23 cellular contexts compared by ENCODE assay signal in the genomic region with DNA sequence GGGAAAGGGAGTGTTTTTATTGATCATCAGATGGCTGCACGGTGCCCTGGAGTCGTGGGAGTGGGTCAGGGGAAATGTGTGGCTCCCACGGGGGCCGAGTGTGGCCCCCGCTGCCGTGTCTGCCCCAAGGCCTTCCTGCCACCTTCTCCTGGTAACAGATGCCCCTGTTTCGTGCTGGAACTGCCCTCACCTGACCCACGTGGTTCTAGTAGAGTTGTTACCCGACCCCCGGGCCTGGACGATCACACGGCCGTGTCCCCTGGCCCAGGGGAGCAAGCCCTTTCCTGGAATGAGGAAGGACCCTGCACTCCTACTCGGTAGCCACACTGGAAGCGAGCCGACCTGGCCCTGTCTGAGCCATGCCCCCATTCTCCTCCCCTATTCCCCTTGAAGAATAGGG. TPM values are rescaled to one million over a fixed set of nuclear protein-coding genes. Genes with fewer than 3 reads are reported as not detected.
DNase-seq lines count a peak whose midpoint lies in the region; ATAC-seq, FAIRE-seq and TF ChIP-seq lines count a peak whose summit lies in the region.
"Had no signal": no experiment of that assay in that cellular context is flagged by ENCODE, and none has a peak within 500 bp of the region (broad histone marks: within the 10 kb centered on the region; RNA-seq: fewer than 3 reads in every experiment).

No MANE protein-coding gene starts in this region.

- peak overlapping the region; percentile 12; the same call in 1 of the 2 replicates for H3K4me2 ChIP-seq in HepG2 (ENCODE audit: low read depth, low read length)
- no peak overlapping the region for H3K4me2 ChIP-seq in trophoblast cell (ENCODE audit: low read length)
- H3K4me2 ChIP-seq: A549 had no signal

- no peak overlapping the region for H4K91ac ChIP-seq in trophoblast cell (ENCODE audit: low read depth, low read length)

- ATAC-seq in HepG2 (no peak), right lobe of liver (no peak)
- ATAC-seq: A549 had no signal

- no TSS peak for BruUV-seq in HepG2 (replicated peaks; lab: Mats Ljungman, UMichigan)

- H3K9me3 Mint-ChIP-seq in nephron progenitor cell: peaks cover 6% of the 10 kb centered on the region
- peaks cover 3% of the 10 kb centered on the region for H3K9me3 Mint-ChIP-seq in endodermal cell
- H3K9me3 Mint-ChIP-seq: CD8-positive, alpha-beta memory T cell had no signal

- H3K79me1 ChIP-seq in trophoblast cell (ENCODE audit: low read length): no peaks in the 10 kb centered on the region

- H2AFZ ChIP-seq in HepG2 (ENCODE audit: low read length) (no peak overlapping the region), trophoblast cell (ENCODE audit: insufficient read depth, low read length, poor library complexity) (no peak overlapping the region)
- H2AFZ ChIP-seq: GM23248 had no signal

- no peak overlapping the region for H3K9ac ChIP-seq in HepG2 (ENCODE audit: insufficient read depth, low read depth, low read length)
- H3K9ac ChIP-seq in trophoblast cell (ENCODE audit: low read length): no peak overlapping the region
- H3K9ac ChIP-seq in endodermal cell (ENCODE audit: extremely low read depth, low read length, poor library complexity, severe bottlenecking): no peak overlapping the region
- H3K9ac ChIP-seq: GM23248 had no signal

- TF ChIP-seq EP300 in HepG2 (IDR thresholded peaks at IDR 0.05; ENCODE audit: low read depth in 2 of 2, low read length in 2 of 2): no peak
- no peak for TF ChIP-seq EP300 in HepG2 (CRISPR knock-in tag; IDR thresholded peaks at IDR 0.05; ENCODE audit: borderline replicate concordance)

- H3K4me3 Mint-ChIP-seq in nephron progenitor cell (peak overlapping the region; percentile 4), endodermal cell (no peak overlapping the region)
- H3K4me3 Mint-ChIP-seq: CD4-positive, CD25-positive, alpha-beta regulatory T cell; CD8-positive, alpha-beta memory T cell; IgD-negative memory B cell had no signal

- no peaks in the 10 kb centered on the region for H3K79me2 ChIP-seq in HepG2 (ENCODE audit: insufficient read depth, low read length)
- H3K79me2 ChIP-seq in trophoblast cell (ENCODE audit: control insufficient read depth, insufficient read depth, low read length, poor library complexity): no peaks in the 10 kb centered on the region

- H3K36me3 ChIP-seq in HepG2 (replicated peaks in 1 of 2; ENCODE audit: control insufficient read depth in 1 of 2, insufficient read depth in 2 of 2, low read length in 2 of 2) (no peaks in the 10 kb centered on the region), right lobe of liver (no peaks in the 10 kb centered on the region), trophoblast cell (ENCODE audit: control insufficient read depth in 1 of 2, insufficient read depth in 2 of 2, low read length in 2 of 2) (no peaks in the 10 kb centered on the region), endodermal cell (ENCODE audit: control insufficient read depth, insufficient read depth, low read length) (no peaks in the 10 kb centered on the region)

- DNase-seq in HepG2 (ENCODE audit: low spot score) (no peak), right lobe of liver (no peak), nephron progenitor cell (no peak), trophoblast cell (no peak), NCI-H2029 (lab: John Stamatoyannopoulos, UW) (no peak), endodermal cell (no peak)
- no peak for DNase-seq in stimulated activated CD4-positive, alpha-beta T cell treated with anti-CD3 and anti-CD28 coated beads, Interleukin-2, amount 100 ng/mL, for 24 hours
- DNase-seq: C1 segment of cervical spinal cord; Caco-2; CD4-positive, CD25-positive, alpha-beta regulatory T cell; CD8-positive, alpha-beta memory T cell; GM23248; HCEC 1CT; KG1 had no signal

- H3K27me3 ChIP-seq in HepG2 (ENCODE audit: control insufficient read depth in 1 of 2, insufficient read depth in 2 of 2, low read length in 2 of 2) (peaks cover 19 to 67% of the 10 kb centered on the region in 2 experiments; a peak in 4 of 5 replicates), right lobe of liver (no peaks in the 10 kb centered on the region), trophoblast cell (ENCODE audit: insufficient read depth, low read length) (no peaks in the 10 kb centered on the region), endodermal cell (ENCODE audit: control insufficient read depth, insufficient read depth, low read length, poor library complexity, severe bottlenecking) (peaks cover under 1% of the 10 kb centered on the region)

- H4K20me1 ChIP-seq in HepG2 (ENCODE audit: insufficient read depth, low read length): no peaks in the 10 kb centered on the region

- H2AK5ac ChIP-seq in trophoblast cell (ENCODE audit: low read length): no peak overlapping the region

- CTCF ChIA-PET in HepG2 (lab: Yijun Ruan, JAX; ENCODE audit: low intra/inter-chr PET ratio, low total read pairs): no interaction called here

- TF ChIP-seq POLR2A in HepG2 (IDR thresholded peaks at IDR 0.05; ENCODE audit: insufficient read depth in 1 of 2, low read depth in 2 of 2, low read length in 2 of 2) (no peak), right lobe of liver (IDR thresholded peaks at IDR 0.05) (no peak)

- in situ Hi-C loops in HepG2 (cut with HindIII; ENCODE audit: extremely low pct_ligation_motif_present, low pct_unique_long_range_greater_than_20kb): no loop called here

- H4K8ac ChIP-seq in trophoblast cell (ENCODE audit: low read depth, low read length): no peak overlapping the region

- intact Hi-C loops in HepG2 (cut with micrococcal nuclease; ENCODE audit: unreplicated experiment) (no loop called here), right lobe of liver (cut with DNase I) (loop anchor here in 1 of 2 donors (10.0 kb wide), 2 partner anchors 70 to 220 kb away; no protein-coding TSS in a partner anchor)

- no peak overlapping the region for H3K18ac ChIP-seq in trophoblast cell (ENCODE audit: low read length)

- peaks cover 56% of the 10 kb centered on the region for H3K4me1 Mint-ChIP-seq in nephron progenitor cell
- H3K4me1 Mint-ChIP-seq in endodermal cell: peaks cover 7% of the 10 kb centered on the region
- H3K4me1 Mint-ChIP-seq: CD8-positive, alpha-beta memory T cell; IgD-negative memory B cell had no signal

- H3K4ac ChIP-seq in trophoblast cell (ENCODE audit: low read depth, low read length): no peak overlapping the region

- POLR2A ChIA-PET in HepG2 (lab: Yijun Ruan, JAX): no interaction called here

- H4K12ac ChIP-seq in trophoblast cell (ENCODE audit: low read depth, low read length): no peak overlapping the region

- TF ChIP-seq RAD21 in HepG2 (CRISPR knock-in tag; IDR thresholded peaks at IDR 0.05): no peak

- H3K27ac ChIP-seq in HepG2 (ENCODE audit: extremely low read length, insufficient read depth, low read length) (no peak overlapping the region), right lobe of liver (no peak overlapping the region), trophoblast cell (ENCODE audit: low read depth, low read length) (no peak overlapping the region), endodermal cell (ENCODE audit: low read depth, low read length) (no peak overlapping the region)
- H3K27ac ChIP-seq: 22Rv1, A549, GM23248, HL-60 had no signal

- no peak overlapping the region for H3K23ac ChIP-seq in trophoblast cell (ENCODE audit: low read length)

- H3K27me3 Mint-ChIP-seq in nephron progenitor cell (ENCODE audit: low read depth, poor library complexity) (peaks cover 26% of the 10 kb centered on the region), endodermal cell (ENCODE audit: insufficient read depth) (peaks cover 20% of the 10 kb centered on the region)

- H2BK12ac ChIP-seq in trophoblast cell (ENCODE audit: low read length): no peak overlapping the region

- H3K36me3 Mint-ChIP-seq in nephron progenitor cell (ENCODE audit: low read depth): peaks cover 8% of the 10 kb centered on the region
- H3K36me3 Mint-ChIP-seq in endodermal cell (ENCODE audit: low read depth): no peaks in the 10 kb centered on the region
- H3K36me3 Mint-ChIP-seq: CD4-positive, CD25-positive, alpha-beta regulatory T cell; CD8-positive, alpha-beta memory T cell had no signal

- H2BK5ac ChIP-seq in trophoblast cell (ENCODE audit: low read depth, low read length, poor library complexity): no peak overlapping the region

- no peak for FAIRE-seq in HepG2 (lab: Jason Lieb, UNC)
- FAIRE-seq: A549, D721Med, G401.6, GM12891, GM19239, H54 had no signal

- H3K4me3 ChIP-seq in HepG2 (replicated peaks in 1 of 3; ENCODE audit: insufficient read depth in 1 of 3, low read depth in 2 of 3, low read length in 3 of 3): no peak overlapping the region
- no peak overlapping the region for H3K4me3 ChIP-seq in right lobe of liver
- peak overlapping the region; percentile 41 for H3K4me3 ChIP-seq in trophoblast cell (ENCODE audit: low read depth, low read length)
- no peak overlapping the region for H3K4me3 ChIP-seq in endodermal cell (ENCODE audit: low read length)
- H3K4me3 ChIP-seq: A549, GM23248 had no signal

- 13% methylated on average over 11 of the region's 16 CpGs for WGBS in HepG2 (ENCODE audit: low lambda C conversion rate)
- 82% methylated on average over 3 of the region's 16 CpGs for WGBS in right lobe of liver (ENCODE audit: insufficient coverage, low coverage, low lambda C conversion rate, missing lambda C conversion rate)
- no CpG with 5 or more reads among the region's 16 CpGs for WGBS in trophoblast cell (ENCODE audit: extremely low coverage, insufficient coverage, insufficient read length)
- WGBS in endodermal cell (ENCODE audit: insufficient coverage in 1 of 2, insufficient read length in 1 of 2), 2 experiments: 89 to 92% methylated on average over 9 to 16 of the region's 16 CpGs

- TF ChIP-seq CTCF in HepG2 (CRISPR knock-in tag; IDR thresholded peaks at IDR 0.05) (no peak), right lobe of liver (IDR thresholded peaks at IDR 0.05) (no peak), nephron progenitor cell (IDR thresholded peaks at IDR 0.05) (no peak), endodermal cell (conservative IDR thresholded peaks at IDR 0.05) (no peak)

- H3K14ac ChIP-seq in trophoblast cell (ENCODE audit: low read length): no peak overlapping the region

- no peak overlapping the region for H2BK120ac ChIP-seq in trophoblast cell (ENCODE audit: insufficient read depth, low read length, poor library complexity)

- H3K4me1 ChIP-seq in HepG2 (ENCODE audit: insufficient read depth, low read length) (0 out of 2 replicates have a peak, but pooled peaks cover under 1% of the 10 kb centered on the region), right lobe of liver (no peaks in the 10 kb centered on the region), trophoblast cell (ENCODE audit: control insufficient read depth in 1 of 2, insufficient read depth in 2 of 2, low read length in 2 of 2) (peaks cover 0 to 3% of the 10 kb centered on the region in 2 experiments), endodermal cell (ENCODE audit: control insufficient read depth, insufficient read depth, low read length) (peaks cover 4% of the 10 kb centered on the region)
- H3K4me1 ChIP-seq: Caco-2 had no signal

- H3K9me3 ChIP-seq in HepG2 (ENCODE audit: low read length): no peaks in the 10 kb centered on the region
- H3K9me3 ChIP-seq in right lobe of liver: no peaks in the 10 kb centered on the region
- peaks cover 9% of the 10 kb centered on the region for H3K9me3 ChIP-seq in trophoblast cell (ENCODE audit: insufficient read depth, low read depth, low read length)
- no peaks in the 10 kb centered on the region for H3K9me3 ChIP-seq in endodermal cell (ENCODE audit: control insufficient read depth, low read length)
- H3K9me3 ChIP-seq: A549, Caco-2 had no signal

- peak overlapping the region; percentile 68 for H3K27ac Mint-ChIP-seq in nephron progenitor cell
- no peak overlapping the region for H3K27ac Mint-ChIP-seq in endodermal cell
- H3K27ac Mint-ChIP-seq: CD4-positive, CD25-positive, alpha-beta regulatory T cell; CD8-positive, alpha-beta memory T cell; IgD-negative memory B cell had no signal

RNA-seq across cellular contexts. Expression of a gene that starts 37.6 kb away (rescaled TPM):
- 973 and 1,028 TPM in 2 replicates for total RNA-seq in HepG2 (2016; rRNA removed; fragmentation: Illumina TruSeq; extraction: Trizol)
- total RNA-seq in HepG2 (2016; cell fraction: cytosol; rRNA removed; fragmentation: Illumina TruSeq; extraction: Trizol; ENCODE audit: low read depth): 361 and 399 TPM in 2 replicates
- total RNA-seq in HepG2 (2016; cell fraction: insoluble cytoplasmic fraction; rRNA removed; fragmentation: Illumina TruSeq; extraction: Trizol): 848 and 989 TPM in 2 replicates
- 986 and 1,002 TPM in 2 replicates for total RNA-seq in HepG2 (2016; cell fraction: membrane; rRNA removed; fragmentation: Illumina TruSeq; extraction: Trizol)
- 479 and 519 TPM in 2 replicates for total RNA-seq in HepG2 (2016; cell fraction: nucleus; rRNA removed; fragmentation: Illumina TruSeq; extraction: Trizol)
- polyA plus RNA-seq in HepG2 (2011; rRNA removed): 1,138 and 1,217 TPM in 2 replicates
- polyA plus RNA-seq in HepG2 (2011; cell fraction: cytosol; rRNA removed): 2,631 and 2,697 TPM in 2 replicates
- 3,693 and 3,967 TPM in 2 replicates for polyA plus RNA-seq in HepG2 (2011; cell fraction: nucleus; rRNA removed)
- polyA plus RNA-seq in HepG2 (2012): 1,881 and 2,139 TPM in 2 replicates
- polyA plus RNA-seq in HepG2 (2016; cell fraction: cytosol; fragmentation: Illumina TruSeq; extraction: Trizol; ENCODE audit: low read depth): 598 and 619 TPM in 2 replicates
- polyA plus RNA-seq in HepG2 (2016; cell fraction: insoluble cytoplasmic fraction; fragmentation: Illumina TruSeq; extraction: Trizol; ENCODE audit: low read depth): 1,358 and 1,713 TPM in 2 replicates
- 1,224 and 1,364 TPM in 2 replicates for polyA plus RNA-seq in HepG2 (2016; cell fraction: membrane; fragmentation: Illumina TruSeq; extraction: Trizol; ENCODE audit: low read depth)
- 1,038 and 1,070 TPM in 2 replicates for polyA plus RNA-seq in HepG2 (2016; cell fraction: nucleus; fragmentation: Illumina TruSeq; extraction: Trizol; ENCODE audit: insufficient read depth, low read depth)
- 750 and 1,581 TPM in 2 replicates for polyA minus RNA-seq in HepG2 (2011; rRNA and poly(A)+ RNA removed; ENCODE audit: low replicate concordance)
- polyA minus RNA-seq in HepG2 (2011; cell fraction: cytosol; rRNA and poly(A)+ RNA removed): 1,072 and 1,192 TPM in 2 replicates
- polyA minus RNA-seq in HepG2 (2011; cell fraction: nucleus; rRNA and poly(A)+ RNA removed): 609 and 760 TPM in 2 replicates
- total RNA-seq in right lobe of liver: 1,000 to 10,000 TPM in 3 of 6 experiments, 100 to 1,000 TPM in 3; 218 to 2,508 (median 1,326) TPM
- polyA plus RNA-seq in trophoblast cell (2013): 7,950 and 8,000 TPM in 2 replicates
- total RNA-seq in endodermal cell: 1,000 to 10,000 TPM; 4,461 to 5,616 TPM
- 4,463 TPM for polyA plus RNA-seq in endodermal cell (2013, experiment 1 of 2)
- 3,951 TPM for polyA plus RNA-seq in endodermal cell (2013, experiment 2 of 2)

RNA-seq across cellular contexts. Expression of a gene that starts 53.2 kb away (rescaled TPM):
- total RNA-seq in HepG2 (2016; rRNA removed; fragmentation: Illumina TruSeq; extraction: Trizol): not detected in 2 replicates
- total RNA-seq in HepG2 (2016; cell fraction: cytosol; rRNA removed; fragmentation: Illumina TruSeq; extraction: Trizol; ENCODE audit: low read depth): not detected in 2 replicates
- not detected in 2 replicates for total RNA-seq in HepG2 (2016; cell fraction: insoluble cytoplasmic fraction; rRNA removed; fragmentation: Illumina TruSeq; extraction: Trizol)
- total RNA-seq in HepG2 (2016; cell fraction: membrane; rRNA removed; fragmentation: Illumina TruSeq; extraction: Trizol): not detected in 2 replicates
- total RNA-seq in HepG2 (2016; cell fraction: nucleus; rRNA removed; fragmentation: Illumina TruSeq; extraction: Trizol): not detected in 2 replicates
- 0.09 and 0.31 TPM in 2 replicates for polyA plus RNA-seq in HepG2 (2011; rRNA removed)
- polyA plus RNA-seq in HepG2 (2011; cell fraction: cytosol; rRNA removed): 0.17 TPM in 2 replicates
- 2.2 and 2.8 TPM in 2 replicates for polyA plus RNA-seq in HepG2 (2011; cell fraction: nucleus; rRNA removed)
- 0.11 and 0.17 TPM in 2 replicates for polyA plus RNA-seq in HepG2 (2012)
- not detected in 2 replicates for polyA plus RNA-seq in HepG2 (2016; cell fraction: cytosol; fragmentation: Illumina TruSeq; extraction: Trizol; ENCODE audit: low read depth)
- polyA plus RNA-seq in HepG2 (2016; cell fraction: insoluble cytoplasmic fraction; fragmentation: Illumina TruSeq; extraction: Trizol; ENCODE audit: low read depth): not detected in 2 replicates
- not detected in 2 replicates for polyA plus RNA-seq in HepG2 (2016; cell fraction: membrane; fragmentation: Illumina TruSeq; extraction: Trizol; ENCODE audit: low read depth)
- not detected in 2 replicates for polyA plus RNA-seq in HepG2 (2016; cell fraction: nucleus; fragmentation: Illumina TruSeq; extraction: Trizol; ENCODE audit: insufficient read depth, low read depth)
- 1.5 and 1.9 TPM in 2 replicates for polyA minus RNA-seq in HepG2 (2011; rRNA and poly(A)+ RNA removed; ENCODE audit: low replicate concordance)
- not detected in 2 replicates for polyA minus RNA-seq in HepG2 (2011; cell fraction: cytosol; rRNA and poly(A)+ RNA removed)
- 0.75 and 0.77 TPM in 2 replicates for polyA minus RNA-seq in HepG2 (2011; cell fraction: nucleus; rRNA and poly(A)+ RNA removed)
- total RNA-seq in right lobe of liver: under 1 TPM in 1 of 6 experiments, not detected in 5; 0.22 TPM
- 0.42 and 0.76 TPM in 2 replicates for polyA plus RNA-seq in trophoblast cell (2013)
- 1 to 10 TPM; 1.0 to 1.8 TPM for total RNA-seq in endodermal cell
- polyA plus RNA-seq in endodermal cell (2013, experiment 1 of 2): 0.50 TPM
- 0.46 TPM for polyA plus RNA-seq in endodermal cell (2013, experiment 2 of 2)
- polyA plus RNA-seq: CD8-positive, alpha-beta memory T cell had no signal
